In genomic region chr10:60172363-60172990, GRCh38 we compare ENCODE assay signal across 16 cellular contexts.
DNase-seq lines count a peak whose midpoint lies in the region; ATAC-seq, FAIRE-seq and TF ChIP-seq lines count a peak whose summit lies in the region.
"Had no signal": no experiment of that assay in that cellular context is flagged by ENCODE, and none has a peak within 500 bp of the region (broad histone marks: within the 10 kb centered on the region; RNA-seq: fewer than 3 reads in every experiment).

No MANE protein-coding gene starts in this region.

- H3K36me3 Mint-ChIP-seq in type B pancreatic cell (peaks cover 10% of the 10 kb centered on the region), natural killer cell (no peaks in the 10 kb centered on the region)

- FAIRE-seq in D721Med (lab: Jason Lieb, UNC) = no peak

- H3K4me3 ChIP-seq in LNCaP clone FGC (ENCODE audit: low read depth, low read length) (peak overlapping the region; percentile 34), PC-3 (ENCODE audit: low read length) (peak overlapping the region; percentile 59), iPS-15b (ENCODE audit: low read depth, low read length) (no peak overlapping the region)
- H3K4me3 ChIP-seq: BLaER1 treated with 17β-estradiol and CSF1 and Interleukin-3, amounts not matched to agents 10 nM and 100 nM; HAP-1; SJSA1 had no signal

- H3K27me3 ChIP-seq in PC-3 (ENCODE audit: low read length) = no peaks in the 10 kb centered on the region
- no peaks in the 10 kb centered on the region for H3K27me3 ChIP-seq in iPS-15b (ENCODE audit: control insufficient read depth, insufficient read depth, low read length)
- H3K27me3 ChIP-seq: BLaER1 treated with 17β-estradiol and CSF1 and Interleukin-3, amounts not matched to agents 10 nM and 100 nM; SJSA1 had no signal

- CTCF ChIA-PET in PC-3 (lab: Charles Lee) = no interaction called here

- H3K9ac ChIP-seq in PC-3 (ENCODE audit: low read length) = peak overlapping the region; percentile 72
- peak overlapping the region; percentile 9 for H3K9ac ChIP-seq in iPS-15b (ENCODE audit: low read depth, low read length)
- H3K9ac ChIP-seq: BLaER1 treated with 17β-estradiol and CSF1 and Interleukin-3, amounts not matched to agents 10 nM and 100 nM had no signal

- H3K27ac ChIP-seq in PC-3 (ENCODE audit: low read length) = peak overlapping the region; percentile 95
- H3K27ac ChIP-seq: BLaER1 treated with 17β-estradiol and CSF1 and Interleukin-3, amounts not matched to agents 10 nM and 100 nM; SJSA1 had no signal

- H3F3A ChIP-seq in PC-3 (ENCODE audit: low read length, unreplicated experiment) = peaks cover 21% of the 10 kb centered on the region

- POLR2A ChIA-PET in PC-3 (lab: Charles Lee; ENCODE audit: unreplicated experiment) = no interaction called here

- ATAC-seq in PC-3 (peak; percentile 23), natural killer cell (no peak)

- TF ChIP-seq CTCF in LNCaP clone FGC (IDR thresholded peaks at IDR 0.05; ENCODE audit: control insufficient read depth, extremely low read depth, insufficient read depth) = no peak
- TF ChIP-seq CTCF in PC-3 (conservative IDR thresholded peaks at IDR 0.05; ENCODE audit: low read depth, low read length) = no peak
- TF ChIP-seq CTCF in type B pancreatic cell (conservative IDR thresholded peaks at IDR 0.05) = no peak
- no peak for TF ChIP-seq CTCF in D721Med (IDR thresholded peaks at IDR 0.05; ENCODE audit: insufficient read depth, missing control alignments)
- TF ChIP-seq CTCF in natural killer cell (IDR thresholded peaks at IDR 0.05) = no peak

- H3K79me2 ChIP-seq in PC-3 (ENCODE audit: low read length) = no peaks in the 10 kb centered on the region

- DNase-seq in LNCaP clone FGC (ENCODE audit: low read depth) (peak; percentile 87), PC-3 (peak; percentile 95), type B pancreatic cell (ENCODE audit: extremely low spot score, unreplicated experiment) (no peak), D721Med (ENCODE audit: insufficient read length, low spot score) (no peak), natural killer cell (no peak)
- no peak for DNase-seq in activated T-cell treated with anti-CD3 and anti-CD28 coated beads, Interleukin-2, amount 50 U/mL, for 48 hours
- DNase-seq: activated effector memory CD4-positive, alpha-beta T cell treated with anti-CD3 and anti-CD28 coated beads, Interleukin-2, amount 50 U/mL, for 16 hours; amniotic stem cell; NCI-H1436; stimulated activated CD4-positive, alpha-beta T cell treated with anti-CD3 and anti-CD28 coated beads, Interleukin-4, amount 100 ng/mL, for 4 hours; stimulated activated CD8-positive, alpha-beta memory T cell treated with anti-CD3 and anti-CD28 coated beads, Interleukin-4, amount 100 ng/mL, for 48 hours; T-helper 9 cell had no signal

- H3K27me3 Mint-ChIP-seq in type B pancreatic cell (no peaks in the 10 kb centered on the region), natural killer cell (ENCODE audit: low read depth in 2 of 2) (no peaks in the 10 kb centered on the region)

- H4K20me1 ChIP-seq in PC-3 (ENCODE audit: low read length) = no peaks in the 10 kb centered on the region
- H4K20me1 ChIP-seq: BLaER1 treated with 17β-estradiol and CSF1 and Interleukin-3, amounts not matched to agents 10 nM and 100 nM had no signal

- BruUV-seq in PC-3 (replicated peaks; lab: Mats Ljungman, UMichigan) = no TSS peak

- H3K9me3 Mint-ChIP-seq in type B pancreatic cell (no peaks in the 10 kb centered on the region), natural killer cell (no peaks in the 10 kb centered on the region)

- H3K4me3 Mint-ChIP-seq in type B pancreatic cell = peak overlapping the region; percentile 83
- H3K4me3 Mint-ChIP-seq in natural killer cell = no peak overlapping the region

- no peaks in the 10 kb centered on the region for H3K9me3 ChIP-seq in PC-3 (ENCODE audit: low read length)
- H3K9me3 ChIP-seq in iPS-15b (ENCODE audit: control insufficient read depth, insufficient read depth, low read length) = no peaks in the 10 kb centered on the region
- H3K9me3 ChIP-seq: BLaER1 treated with 17β-estradiol and CSF1 and Interleukin-3, amounts not matched to agents 10 nM and 100 nM; HAP-1; SJSA1 had no signal

- H3K27ac Mint-ChIP-seq in type B pancreatic cell = peak overlapping the region; percentile 92
- no peak overlapping the region for H3K27ac Mint-ChIP-seq in natural killer cell

- H3K4me1 Mint-ChIP-seq in type B pancreatic cell (ENCODE audit: unreplicated experiment) (peaks cover 29% of the 10 kb centered on the region), natural killer cell (no peaks in the 10 kb centered on the region)

- H3K36me3 ChIP-seq in PC-3 (ENCODE audit: low read depth, low read length) (no peaks in the 10 kb centered on the region), iPS-15b (ENCODE audit: control insufficient read depth, insufficient read depth, low read length) (no peaks in the 10 kb centered on the region)
- H3K36me3 ChIP-seq: BLaER1 treated with 17β-estradiol and CSF1 and Interleukin-3, amounts not matched to agents 10 nM and 100 nM; HAP-1; SJSA1 had no signal

- H3K9me2 ChIP-seq in PC-3 (replicated peaks; ENCODE audit: low read length) = no peaks in the 10 kb centered on the region

- peak overlapping the region; percentile 26; the same call in 1 of the 2 replicates for H2AFZ ChIP-seq in PC-3 (ENCODE audit: low read length)

- H3K4me2 ChIP-seq in PC-3 (ENCODE audit: low read length) = peak overlapping the region; percentile 79
- H3K4me2 ChIP-seq: BLaER1 treated with 17β-estradiol and CSF1 and Interleukin-3, amounts not matched to agents 10 nM and 100 nM had no signal

- intact Hi-C loops in PC-3 (cut with micrococcal nuclease) = no loop called here
- intact Hi-C loops in natural killer cell (cut with micrococcal nuclease) = no loop called here

- H3K4me1 ChIP-seq in PC-3 (ENCODE audit: insufficient read depth, low read length) = peaks cover 62% of the 10 kb centered on the region
- peaks cover 2% of the 10 kb centered on the region for H3K4me1 ChIP-seq in iPS-15b (ENCODE audit: control insufficient read depth, insufficient read depth, low read length)
- H3K4me1 ChIP-seq: BLaER1 treated with 17β-estradiol and CSF1 and Interleukin-3, amounts not matched to agents 10 nM and 100 nM; SJSA1 had no signal

Comparison
In these comparisons a context has a peak if more than half of its experiments do, and no peak if none do; other contexts are left out.
1. DNase-seq: peak in LNCaP clone FGC (single experiment) and PC-3 (single experiment); none in type B pancreatic cell (single experiment), D721Med (single experiment), natural killer cell (single experiment) and activated T-cell treated with anti-CD3 and anti-CD28 coated beads, Interleukin-2, amount 50 U/mL, for 48 hours (0 of 2).